Comparison of ENCODE assay signal across 22 cellular contexts in the genomic region with DNA sequence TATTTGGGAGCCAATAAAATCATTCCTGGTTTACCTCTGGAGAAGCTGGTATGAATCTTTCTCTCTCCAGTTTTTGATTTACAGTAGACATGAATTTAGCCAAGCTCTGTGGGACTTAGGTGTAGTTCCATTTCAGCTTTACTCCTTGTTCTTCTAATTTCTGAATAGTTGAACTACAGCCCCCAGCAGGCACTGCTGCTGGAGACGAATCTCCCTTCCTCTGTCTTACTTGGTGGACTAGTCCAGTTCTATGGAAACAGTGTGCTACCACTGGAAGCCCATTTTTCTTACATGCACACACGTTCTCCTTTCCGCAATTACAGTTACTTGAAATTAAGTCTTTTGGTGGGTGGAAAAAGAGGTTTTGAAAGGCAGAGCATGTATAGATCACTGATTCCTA. TPM values are rescaled to one million over a fixed set of nuclear protein-coding genes. Genes with fewer than 3 reads are reported as not detected.
DNase-seq lines count a peak whose midpoint lies in the region; ATAC-seq, FAIRE-seq and TF ChIP-seq lines count a peak whose summit lies in the region.
"Had no signal": no experiment of that assay in that cellular context is flagged by ENCODE, and none has a peak within 500 bp of the region (broad histone marks: within the 10 kb centered on the region; RNA-seq: fewer than 3 reads in every experiment).

No MANE protein-coding gene starts in this region.

- in situ Hi-C loops in HepG2 (cut with HindIII; ENCODE audit: extremely low pct_ligation_motif_present, low pct_unique_long_range_greater_than_20kb), result no loop called here
- in situ Hi-C loops in brain microvascular endothelial cell (cut with HindIII; ENCODE audit: low pct_ligation_motif_present, low sequenced_read_pairs), result no loop called here

- no peak overlapping the region for H3K4me3 Mint-ChIP-seq in glutamatergic neuron (ENCODE audit: unreplicated experiment)
- H3K4me3 Mint-ChIP-seq: CD4-positive, CD25-positive, alpha-beta regulatory T cell had no signal

- WGBS in HepG2 (ENCODE audit: low lambda C conversion rate), result 95% methylated on average over 3 of the region's 3 CpGs
- WGBS in right lobe of liver (ENCODE audit: insufficient coverage, low coverage, low lambda C conversion rate, missing lambda C conversion rate), result 100% methylated on average over 3 of the region's 3 CpGs

- CTCF ChIA-PET in HepG2 (lab: Yijun Ruan, JAX; ENCODE audit: low intra/inter-chr PET ratio, low total read pairs), result no interaction called here

- H3K4me1 Mint-ChIP-seq in glutamatergic neuron (ENCODE audit: low read depth, unreplicated experiment), result peaks cover 29% of the 10 kb centered on the region

- intact Hi-C loops in HepG2 (cut with micrococcal nuclease; ENCODE audit: unreplicated experiment) (no loop called here), right lobe of liver (cut with DNase I) (no loop called here)

- no peak overlapping the region for H3K4me3 ChIP-seq in HepG2 (replicated peaks in 1 of 3; ENCODE audit: insufficient read depth in 1 of 3, low read depth in 2 of 3, low read length in 3 of 3)
- no peak overlapping the region for H3K4me3 ChIP-seq in right lobe of liver
- H3K4me3 ChIP-seq in brain microvascular endothelial cell (ENCODE audit: low read depth, low read length), result no peak overlapping the region
- H3K4me3 ChIP-seq in BE2C (ENCODE audit: low read depth, low read length), result no peak overlapping the region

- peaks cover 5% of the 10 kb centered on the region for H3K9me3 Mint-ChIP-seq in glutamatergic neuron (ENCODE audit: unreplicated experiment)
- H3K9me3 Mint-ChIP-seq: CD4-positive, CD25-positive, alpha-beta regulatory T cell had no signal

- POLR2A ChIA-PET in HepG2 (lab: Yijun Ruan, JAX), result no interaction called here

- no peak overlapping the region for H3K4me2 ChIP-seq in HepG2 (ENCODE audit: low read depth, low read length)

- H3K9ac ChIP-seq in HepG2 (ENCODE audit: insufficient read depth, low read depth, low read length), result no peak overlapping the region

- no peak for TF ChIP-seq RAD21 in HepG2 (CRISPR knock-in tag; IDR thresholded peaks at IDR 0.05)

- H3K27me3 ChIP-seq in HepG2 (ENCODE audit: control insufficient read depth in 1 of 2, insufficient read depth in 2 of 2, low read length in 2 of 2), result no peaks in the 10 kb centered on the region
- H3K27me3 ChIP-seq in right lobe of liver, result no peaks in the 10 kb centered on the region
- H3K27me3 ChIP-seq in brain microvascular endothelial cell (replicated peaks), result no peaks in the 10 kb centered on the region
- H3K27me3 ChIP-seq in BE2C, result no peaks in the 10 kb centered on the region

- no peaks in the 10 kb centered on the region for H3K36me3 Mint-ChIP-seq in glutamatergic neuron (ENCODE audit: unreplicated experiment)

- H2AFZ ChIP-seq in HepG2 (ENCODE audit: low read length), result no peak overlapping the region

- BruUV-seq in HepG2 (replicated peaks; lab: Mats Ljungman, UMichigan), result no TSS peak

- H3K27ac Mint-ChIP-seq in glutamatergic neuron (ENCODE audit: unreplicated experiment), result peak overlapping the region; percentile 22

- no peak for TF ChIP-seq EP300 in HepG2 (IDR thresholded peaks at IDR 0.05; ENCODE audit: low read depth in 2 of 2, low read length in 2 of 2)
- TF ChIP-seq EP300 in HepG2 (CRISPR knock-in tag; IDR thresholded peaks at IDR 0.05; ENCODE audit: borderline replicate concordance), result no peak

- H3K27me3 Mint-ChIP-seq in glutamatergic neuron (ENCODE audit: unreplicated experiment), result peaks cover 3% of the 10 kb centered on the region
- H3K27me3 Mint-ChIP-seq: CD4-positive, CD25-positive, alpha-beta regulatory T cell had no signal

- no peaks in the 10 kb centered on the region for H4K20me1 ChIP-seq in HepG2 (ENCODE audit: insufficient read depth, low read length)

- H3K79me2 ChIP-seq in HepG2 (ENCODE audit: insufficient read depth, low read length), result no peaks in the 10 kb centered on the region

- FAIRE-seq in HepG2 (lab: Jason Lieb, UNC), result no peak

- H3K4me1 ChIP-seq in HepG2 (ENCODE audit: insufficient read depth, low read length), result no peaks in the 10 kb centered on the region
- no peaks in the 10 kb centered on the region for H3K4me1 ChIP-seq in right lobe of liver
- peaks cover 10% of the 10 kb centered on the region for H3K4me1 ChIP-seq in BE2C

- ATAC-seq in HepG2 (no peak), right lobe of liver (no peak)

- TF ChIP-seq CTCF in HepG2 (CRISPR knock-in tag; IDR thresholded peaks at IDR 0.05) (no peak), right lobe of liver (IDR thresholded peaks at IDR 0.05) (no peak), glutamatergic neuron (IDR thresholded peaks at IDR 0.05; ENCODE audit: partially characterized antibody, unreplicated experiment) (no peak), brain microvascular endothelial cell (IDR thresholded peaks at IDR 0.05; ENCODE audit: low read depth, low read length, missing control alignments) (no peak), BE2C (IDR thresholded peaks at IDR 0.05; ENCODE audit: low read depth, low read length) (no peak)

- peak; percentile 13 for DNase-seq in NCI-H82 (lab: John Stamatoyannopoulos, UW)
- DNase-seq in NCI-H82 treated with DMSO at 0.1 percent for 48 hours (lab: John Stamatoyannopoulos, UW; ENCODE audit: unreplicated experiment), result no peak
- no peak for DNase-seq in HepG2 (ENCODE audit: low spot score)
- DNase-seq in right lobe of liver, result no peak
- no peak for DNase-seq in glutamatergic neuron
- no peak for DNase-seq in brain microvascular endothelial cell
- DNase-seq in BE2C, result no peak
- DNase-seq in UCSD-AML1 (lab: John Stamatoyannopoulos, UW; ENCODE audit: unreplicated experiment), result no peak
- DNase-seq: CD4-positive, CD25-positive, alpha-beta regulatory T cell; DMS53; GOT3; HCEC 1CT; Karpas-422; NCI-H1092 treated with DMSO at 0.1 percent for 48 hours; NCI-H1436; NCI-H187; NCI-H2081 treated with DMSO at 0.1 percent for 48 hours; NCI-H2171; NCI-H345; NCI-H510A treated with DMSO at 0.1 percent for 48 hours; SIG-M5 had no signal

- H3K36me3 ChIP-seq in HepG2 (replicated peaks in 1 of 2; ENCODE audit: control insufficient read depth in 1 of 2, insufficient read depth in 2 of 2, low read length in 2 of 2) (peaks cover 17 to 34% of the 10 kb centered on the region in 2 experiments), right lobe of liver (peaks cover 0 to 31% (median 4%) of the 10 kb centered on the region in 4 donors), brain microvascular endothelial cell (replicated peaks) (peaks cover 28% of the 10 kb centered on the region), BE2C (peaks cover 14% of the 10 kb centered on the region)

- no peak for TF ChIP-seq POLR2A in HepG2 (IDR thresholded peaks at IDR 0.05; ENCODE audit: insufficient read depth in 1 of 2, low read depth in 2 of 2, low read length in 2 of 2)
- no peak for TF ChIP-seq POLR2A in right lobe of liver (IDR thresholded peaks at IDR 0.05)

- H3K27ac ChIP-seq in HepG2 (ENCODE audit: extremely low read length, insufficient read depth, low read length) (no peak overlapping the region), right lobe of liver (no peak overlapping the region), brain microvascular endothelial cell (no peak overlapping the region)
- H3K27ac ChIP-seq: 22Rv1 had no signal

- H3K9me3 ChIP-seq in HepG2 (ENCODE audit: low read length) (no peaks in the 10 kb centered on the region), right lobe of liver (no peaks in the 10 kb centered on the region), BE2C (no peaks in the 10 kb centered on the region)

TF ChIP-seq in HepG2, 621 proteins besides CTCF, POLR2A, EP300 and RAD21 (continues in another document):
- TF ChIP-seq SOX5 (CRISPR knock-in tag; IDR thresholded peaks at IDR 0.05; ENCODE audit: borderline replicate concordance) (no peak), ZNF766 (CRISPR knock-in tag; IDR thresholded peaks at IDR 0.05; ENCODE audit: borderline replicate concordance) (no peak), ZNF143 (CRISPR knock-in tag; IDR thresholded peaks at IDR 0.05) (peak; percentile 57), ZNF260 (CRISPR knock-in tag; IDR thresholded peaks at IDR 0.05; ENCODE audit: borderline replicate concordance, low read depth) (no peak)
- TF ChIP-seq, protein P1, sequence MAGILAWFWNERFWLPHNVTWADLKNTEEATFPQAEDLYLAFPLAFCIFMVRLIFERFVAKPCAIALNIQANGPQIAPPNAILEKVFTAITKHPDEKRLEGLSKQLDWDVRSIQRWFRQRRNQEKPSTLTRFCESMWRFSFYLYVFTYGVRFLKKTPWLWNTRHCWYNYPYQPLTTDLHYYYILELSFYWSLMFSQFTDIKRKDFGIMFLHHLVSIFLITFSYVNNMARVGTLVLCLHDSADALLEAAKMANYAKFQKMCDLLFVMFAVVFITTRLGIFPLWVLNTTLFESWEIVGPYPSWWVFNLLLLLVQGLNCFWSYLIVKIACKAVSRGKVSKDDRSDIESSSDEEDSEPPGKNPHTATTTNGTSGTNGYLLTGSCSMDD (CRISPR knock-in tag; IDR thresholded peaks at IDR 0.05), result no peak

RNA-seq across cellular contexts. Expression of gene RALGAPB, which starts 42.3 kb away (rescaled TPM):
- total RNA-seq in HepG2 (2016; rRNA removed; fragmentation: Illumina TruSeq; extraction: Trizol) (30.6 and 36.5 TPM in 2 replicates), right lobe of liver (10 to 100 TPM in 5 of 6 experiments, 1 to 10 TPM in 1; 9.7 to 16.0 (median 12.9) TPM), glutamatergic neuron (ENCODE audit: unreplicated experiment) (54.6 TPM)
- total RNA-seq in HepG2 (2016; cell fraction: cytosol; rRNA removed; fragmentation: Illumina TruSeq; extraction: Trizol; ENCODE audit: low read depth), result 3.8 and 4.1 TPM in 2 replicates
- 30.2 and 33.9 TPM in 2 replicates for total RNA-seq in HepG2 (2016; cell fraction: insoluble cytoplasmic fraction; rRNA removed; fragmentation: Illumina TruSeq; extraction: Trizol)
- 10.8 and 12.6 TPM in 2 replicates for total RNA-seq in HepG2 (2016; cell fraction: membrane; rRNA removed; fragmentation: Illumina TruSeq; extraction: Trizol)
- 61.4 and 61.7 TPM in 2 replicates for total RNA-seq in HepG2 (2016; cell fraction: nucleus; rRNA removed; fragmentation: Illumina TruSeq; extraction: Trizol)
- polyA plus RNA-seq in HepG2 (2011; rRNA removed), result 16.2 and 17.6 TPM in 2 replicates
- 5.5 and 9.1 TPM in 2 replicates for polyA plus RNA-seq in HepG2 (2011; cell fraction: cytosol; rRNA removed)
- polyA plus RNA-seq in HepG2 (2011; cell fraction: nucleus; rRNA removed), result 32.6 and 39.1 TPM in 2 replicates
- 21.8 and 23.1 TPM in 2 replicates for polyA plus RNA-seq in HepG2 (2012)
- polyA plus RNA-seq in HepG2 (2016; cell fraction: cytosol; fragmentation: Illumina TruSeq; extraction: Trizol; ENCODE audit: low read depth), result 0.74 and 0.87 TPM in 2 replicates
- 23.7 and 25.3 TPM in 2 replicates for polyA plus RNA-seq in HepG2 (2016; cell fraction: insoluble cytoplasmic fraction; fragmentation: Illumina TruSeq; extraction: Trizol; ENCODE audit: low read depth)
- polyA plus RNA-seq in HepG2 (2016; cell fraction: membrane; fragmentation: Illumina TruSeq; extraction: Trizol; ENCODE audit: low read depth), result 2.6 and 2.7 TPM in 2 replicates
- 62.4 and 65.2 TPM in 2 replicates for polyA plus RNA-seq in HepG2 (2016; cell fraction: nucleus; fragmentation: Illumina TruSeq; extraction: Trizol; ENCODE audit: insufficient read depth, low read depth)
- 30.1 and 32.8 TPM in 2 replicates for polyA minus RNA-seq in HepG2 (2011; rRNA and poly(A)+ RNA removed; ENCODE audit: low replicate concordance)
- polyA minus RNA-seq in HepG2 (2011; cell fraction: cytosol; rRNA and poly(A)+ RNA removed), result 22.1 and 26.7 TPM in 2 replicates
- polyA minus RNA-seq in HepG2 (2011; cell fraction: nucleus; rRNA and poly(A)+ RNA removed), result 106 and 121 TPM in 2 replicates
- polyA plus RNA-seq in BE2C (2012; ENCODE audit: insufficient read depth, insufficient read length, low read depth), result 25.5 TPM
